In genomic region chr15:80208758-80209734, GRCh38 we compare ENCODE assay signal across 1 cellular context.
TF ChIP-seq lines count a peak whose summit lies in the region.

No MANE protein-coding gene starts in this region.

TF ChIP-seq in HepG2, 621 proteins besides CTCF, POLR2A, EP300 and RAD21:
- TF ChIP-seq ZNF83 (CRISPR knock-in tag; IDR thresholded peaks at IDR 0.05; ENCODE audit: borderline replicate concordance) (no peak), ELK4 (CRISPR knock-in tag; IDR thresholded peaks at IDR 0.05; ENCODE audit: borderline replicate concordance) (no peak), ZXDC (CRISPR knock-in tag; IDR thresholded peaks at IDR 0.05) (0 out of 2 replicates have a peak, but pooled peaks have one; percentile 49), TMF1 (CRISPR knock-in tag; IDR thresholded peaks at IDR 0.05; ENCODE audit: low read depth) (no peak)
